In genomic region chr4:42310343-42310742, GRCh38 we compare ENCODE assay signal across 35 cellular contexts.
"Had no signal": no experiment of that assay in that cellular context is flagged by ENCODE, and none has a peak within 500 bp of the region (broad histone marks: within the 10 kb centered on the region; RNA-seq: fewer than 3 reads in every experiment).

No MANE protein-coding gene starts in this region.

- H3K27ac Mint-ChIP-seq: activated CD4-positive, alpha-beta T cell treated with anti-CD3 and anti-CD28 coated beads, Interleukin-2, amount 10 ng/mL, durations not matched to agents 24 days and 14 days; activated CD8-positive, alpha-beta T cell treated with anti-CD3 and anti-CD28 coated beads for 36 hours; activated naive CD4-positive, alpha-beta T cell treated with anti-CD3 and anti-CD28 coated beads, Interleukin-2, amount 50 U/mL, for 24 hours; activated naive CD8-positive, alpha-beta T cell treated with anti-CD3 and anti-CD28 coated beads, Interleukin-2, amount 10 ng/mL, durations not matched to agents 7 days and 5 days; activated T-cell treated with anti-CD3 and anti-CD28 coated beads, Interleukin-2, amount 50 U/mL, for 24 hours; activated T-helper 2 cell treated with anti-CD3 and anti-CD28 coated beads, Interferon-gamma antibody, Interleukin-2, Interleukin-4, amounts not matched to agents 10 μg/mL and 5 μg/mL and 100 μg/mL, durations not matched to agents 14 hours and 24 hours and 36 hours had no signal

- H3K9me3 Mint-ChIP-seq: activated CD4-positive, alpha-beta T cell treated with anti-CD3 and anti-CD28 coated beads, Interleukin-2, amount 10 ng/mL, durations not matched to agents 24 days and 14 days; activated CD8-positive, alpha-beta T cell treated with anti-CD3 and anti-CD28 coated beads for 36 hours; activated naive CD4-positive, alpha-beta T cell treated with anti-CD3 and anti-CD28 coated beads, Interleukin-2, amount 50 U/mL, for 24 hours; activated T-cell treated with anti-CD3 and anti-CD28 coated beads, Interleukin-2, amount 50 U/mL, for 24 hours; activated T-helper 2 cell treated with anti-CD3 and anti-CD28 coated beads, Interferon-gamma antibody, Interleukin-2, Interleukin-4, amounts not matched to agents 10 μg/mL and 5 μg/mL and 100 μg/mL, durations not matched to agents 14 hours and 24 hours and 36 hours had no signal

- H3K9me3 ChIP-seq: ascending aorta, Peyer's patch, SJSA1 had no signal

- H3K4me3 ChIP-seq: ascending aorta, cardiac muscle cell, Peyer's patch, SJSA1 had no signal

- DNase-seq: activated CD4-positive, alpha-beta T cell treated with anti-CD3 and anti-CD28 coated beads for 1 hour; activated CD4-positive, alpha-beta T cell treated with anti-CD3 and anti-CD28 coated beads, Interleukin-2, amount 10 ng/mL, durations not matched to agents 24 days and 14 days; activated CD4-positive, alpha-beta T cell treated with anti-CD3 and anti-CD28 coated beads, Interleukin-2, amount 50 U/mL, for 4 hours; activated CD4-positive, CD25-positive, alpha-beta regulatory T cell; activated CD8-positive, alpha-beta T cell treated with anti-CD3 and anti-CD28 coated beads for 36 hours; activated gamma-delta T cell; activated naive CD4-positive, alpha-beta T cell treated with Interleukin-2 at 50 U/mL for 16 hours; activated naive CD8-positive, alpha-beta T cell treated with anti-CD3 and anti-CD28 coated beads, Interleukin-2, amount 10 ng/mL, durations not matched to agents 7 days and 5 days; activated T-cell treated with anti-CD3 and anti-CD28 coated beads, Interleukin-2, amount 50 U/mL, for 24 hours; amygdala; MM.1S; NCI-H1092 treated with DMSO at 0.1 percent for 48 hours; NCI-H146; NCI-H187; NCI-H2029 treated with DMSO at 0.1 percent for 48 hours; NCI-H2107; NCI-H2171; NCI-H510A; NCI-H526; NCI-H748 treated with DMSO at 0.1 percent for 48 hours; NK-92 treated with Interleukin-12 subunit alpha and Interleukin-12 subunit beta, amount 100 ng/mL, for 24 hours; PC-3; Peyer's patch; RPMI8226; SHP77 treated with DMSO at 0.1 percent for 48 hours; SW 1271; T-helper 1 cell; T-helper 2 cell; T-helper 9 cell had no signal

- H3K4me3 Mint-ChIP-seq: activated CD4-positive, alpha-beta T cell treated with anti-CD3 and anti-CD28 coated beads, Interleukin-2, amount 10 ng/mL, durations not matched to agents 24 days and 14 days; activated CD8-positive, alpha-beta T cell treated with anti-CD3 and anti-CD28 coated beads for 36 hours; activated naive CD4-positive, alpha-beta T cell treated with anti-CD3 and anti-CD28 coated beads, Interleukin-2, amount 50 U/mL, for 24 hours; activated naive CD8-positive, alpha-beta T cell treated with anti-CD3 and anti-CD28 coated beads, Interleukin-2, amount 10 ng/mL, durations not matched to agents 7 days and 5 days; activated T-cell treated with anti-CD3 and anti-CD28 coated beads, Interleukin-2, amount 50 U/mL, for 24 hours had no signal

- H3K27ac ChIP-seq: ascending aorta, cardiac muscle cell, Peyer's patch, SJSA1, VCaP had no signal

- H3K4me1 ChIP-seq: ascending aorta, Peyer's patch, SJSA1 had no signal

- H3K27me3 ChIP-seq: ascending aorta, cardiac muscle cell, Peyer's patch, SJSA1 had no signal

- H3K36me3 ChIP-seq: ascending aorta, cardiac muscle cell, Peyer's patch, SJSA1 had no signal

- H3K27me3 Mint-ChIP-seq: activated CD4-positive, alpha-beta T cell treated with anti-CD3 and anti-CD28 coated beads, Interleukin-2, amount 10 ng/mL, durations not matched to agents 24 days and 14 days had no signal

- ATAC-seq: activated CD8-positive, alpha-beta T cell treated with anti-CD3 and anti-CD28 coated beads for 36 hours; PC-3 had no signal

- H3K36me3 Mint-ChIP-seq: activated naive CD4-positive, alpha-beta T cell treated with anti-CD3 and anti-CD28 coated beads, Interleukin-2, amount 50 U/mL, for 24 hours; activated naive CD8-positive, alpha-beta T cell treated with anti-CD3 and anti-CD28 coated beads, Interleukin-2, amount 10 ng/mL, durations not matched to agents 7 days and 5 days had no signal

- H3K4me1 Mint-ChIP-seq: activated CD4-positive, alpha-beta T cell treated with anti-CD3 and anti-CD28 coated beads, Interleukin-2, amount 10 ng/mL, durations not matched to agents 24 days and 14 days; activated naive CD4-positive, alpha-beta T cell treated with anti-CD3 and anti-CD28 coated beads, Interleukin-2, amount 50 U/mL, for 24 hours; activated naive CD8-positive, alpha-beta T cell treated with anti-CD3 and anti-CD28 coated beads, Interleukin-2, amount 10 ng/mL, durations not matched to agents 7 days and 5 days had no signal
